ENCODE assay signal across 8 cellular contexts in the genomic region with DNA sequence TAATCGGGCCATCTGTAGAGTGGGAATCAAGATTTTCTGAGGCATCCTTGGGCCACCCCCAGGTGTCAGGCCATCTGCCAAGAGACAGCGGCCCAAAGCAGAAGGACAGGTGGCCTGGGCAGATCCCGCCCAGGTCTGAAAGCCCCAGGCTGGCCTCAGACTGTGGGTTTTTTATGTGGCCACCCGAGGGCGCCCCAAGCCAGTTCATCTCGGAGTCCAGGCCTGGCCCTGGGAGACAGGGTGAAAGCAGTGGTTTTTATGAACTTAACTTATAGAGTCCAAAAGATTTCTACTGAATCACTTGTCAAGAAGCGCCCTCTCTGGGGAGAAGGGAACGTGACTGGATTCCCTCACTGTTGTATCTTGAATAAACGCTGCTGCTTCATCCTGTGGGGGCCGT. TPM values are rescaled to one million over a fixed set of nuclear protein-coding genes. Genes with fewer than 3 reads are reported as not detected.
A peak's percentile ranks its signal among the peaks of the same experiment; 100 is the strongest.
DNase-seq lines count a peak whose midpoint lies in the region; ATAC-seq and TF ChIP-seq lines count a peak whose summit lies in the region.
"Not testable (repeated sequence)": the region's sequence is repeated elsewhere in the genome, so short reads cannot be mapped to it uniquely, and the experiment has no call there.

No MANE protein-coding gene starts in this region.

- H3K9me3 ChIP-seq in PC-9 (ENCODE audit: insufficient read depth, low read depth); colonic mucosa; psoas muscle: not testable (repeated sequence)

- not testable (repeated sequence) for H3K4me1 Mint-ChIP-seq in activated T-helper 1 cell treated with anti-CD3 and anti-CD28 coated beads, Interleukin-12 subunit alpha, Interleukin-12 subunit beta, Interleukin-2, Interleukin-4 antibody, amounts not matched to agents 30 ng/mL and 10 ng/mL and 1 ng/mL, durations not matched to agents 14 hours and 24 hours and 36 hours (ENCODE audit: low read depth)

- not testable (repeated sequence) for H3K27ac Mint-ChIP-seq in activated T-helper 1 cell treated with anti-CD3 and anti-CD28 coated beads, Interleukin-12 subunit alpha, Interleukin-12 subunit beta, Interleukin-2, Interleukin-4 antibody, amounts not matched to agents 30 ng/mL and 10 ng/mL and 1 ng/mL, durations not matched to agents 14 hours and 24 hours and 36 hours

- H3F3A ChIP-seq in PC-9 (ENCODE audit: insufficient read depth, low read depth): not testable (repeated sequence)

- not testable (repeated sequence) for H3K4me3 Mint-ChIP-seq in activated T-helper 1 cell treated with anti-CD3 and anti-CD28 coated beads, Interleukin-12 subunit alpha, Interleukin-12 subunit beta, Interleukin-2, Interleukin-4 antibody, amounts not matched to agents 30 ng/mL and 10 ng/mL and 1 ng/mL, durations not matched to agents 14 hours and 24 hours and 36 hours

- CTCF ChIA-PET in PC-9 (lab: Charles Lee): not testable (repeated sequence)

- intact Hi-C loops in PC-9 (cut with micrococcal nuclease; ENCODE audit: unreplicated experiment); activated T-helper 1 cell treated with anti-CD3 and anti-CD28 coated beads, Interleukin-12 subunit alpha, Interleukin-12 subunit beta, Interleukin-2, Interleukin-4 antibody, amounts not matched to agents 30 ng/mL and 10 ng/mL and 1 ng/mL, durations not matched to agents 14 hours and 24 hours and 36 hours (cut with micrococcal nuclease); colonic mucosa (cut with DNase I); psoas muscle (cut with DNase I): not testable (repeated sequence)

- not testable (repeated sequence) for H3K9me2 ChIP-seq in PC-9 (ENCODE audit: insufficient read depth)

- not testable (repeated sequence) for H3K4me1 ChIP-seq in PC-9 (replicated peaks; ENCODE audit: insufficient read depth); colonic mucosa; psoas muscle

- WGBS in psoas muscle, 3 donors: no CpG with 5 or more reads among the region's 10 CpGs

- H3K36me3 Mint-ChIP-seq in activated T-helper 1 cell treated with anti-CD3 and anti-CD28 coated beads, Interleukin-12 subunit alpha, Interleukin-12 subunit beta, Interleukin-2, Interleukin-4 antibody, amounts not matched to agents 30 ng/mL and 10 ng/mL and 1 ng/mL, durations not matched to agents 14 hours and 24 hours and 36 hours (ENCODE audit: low read depth): not testable (repeated sequence)

- not testable (repeated sequence) for BruUV-seq in PC-9 (replicated peaks; lab: Mats Ljungman, UMichigan)

- H3K27me3 Mint-ChIP-seq in activated T-helper 1 cell treated with anti-CD3 and anti-CD28 coated beads, Interleukin-12 subunit alpha, Interleukin-12 subunit beta, Interleukin-2, Interleukin-4 antibody, amounts not matched to agents 30 ng/mL and 10 ng/mL and 1 ng/mL, durations not matched to agents 14 hours and 24 hours and 36 hours (ENCODE audit: insufficient read depth): not testable (repeated sequence)

- not testable (repeated sequence) for H3K79me2 ChIP-seq in PC-9 (ENCODE audit: low read depth)

- H3K4me3 ChIP-seq in PC-9, colonic mucosa, psoas muscle: not testable (repeated sequence)

- not testable (repeated sequence) for H4K20me1 ChIP-seq in PC-9 (ENCODE audit: insufficient read depth)

- not testable (repeated sequence) for H3K36me3 ChIP-seq in PC-9 (ENCODE audit: low read depth); colonic mucosa; psoas muscle (ENCODE audit: insufficient read depth in 1 of 2, low read depth in 1 of 2)

- TF ChIP-seq CTCF in 22Rv1 (IDR thresholded peaks at IDR 0.05) (peak; percentile 16; the same call in 1 of the 2 replicates), PC-9 (conservative IDR thresholded peaks at IDR 0.05) (peak; percentile 52), psoas muscle (IDR thresholded peaks at IDR 0.05) (peak; percentile 13)
- TF ChIP-seq CTCF in colonic mucosa (IDR thresholded peaks at IDR 0.05): not testable (repeated sequence)

- not testable (repeated sequence) for ATAC-seq in left lobe of liver, psoas muscle

- H3K27me3 ChIP-seq in PC-9 (ENCODE audit: insufficient read depth, low read depth); colonic mucosa; psoas muscle (ENCODE audit: insufficient read depth in 3 of 3, low read length in 2 of 3): not testable (repeated sequence)

- H3K27ac ChIP-seq in 22Rv1, PC-9, colonic mucosa, psoas muscle: not testable (repeated sequence)

- POLR2A ChIA-PET in PC-9 (lab: Charles Lee; ENCODE audit: unreplicated experiment): not testable (repeated sequence)

- not testable (repeated sequence) for H3K4me2 ChIP-seq in PC-9

- H3K9me3 Mint-ChIP-seq in activated T-helper 1 cell treated with anti-CD3 and anti-CD28 coated beads, Interleukin-12 subunit alpha, Interleukin-12 subunit beta, Interleukin-2, Interleukin-4 antibody, amounts not matched to agents 30 ng/mL and 10 ng/mL and 1 ng/mL, durations not matched to agents 14 hours and 24 hours and 36 hours: not testable (repeated sequence)

- peak in 1 of 2 experiments; percentile 79 for DNase-seq in PC-9
- DNase-seq in activated CD4-positive, alpha-beta T cell treated with anti-CD3 and anti-CD28 coated beads, Interleukin-2, amount 50 U/mL, for 1 hour: peak; percentile 55
- DNase-seq in activated T-helper 1 cell treated with anti-CD3 and anti-CD28 coated beads, Interleukin-12 subunit alpha, Interleukin-12 subunit beta, Interleukin-2, Interleukin-4 antibody, amounts not matched to agents 30 ng/mL and 10 ng/mL and 1 ng/mL, durations not matched to agents 14 hours and 24 hours and 36 hours (ENCODE audit: low spot score): peak; percentile 26
- DNase-seq in colonic mucosa: peak; percentile 63
- DNase-seq in left lobe of liver (ENCODE audit: low spot score): peak; percentile 65
- DNase-seq in psoas muscle: peak; percentile 63 to 70
- peak; percentile 16 for DNase-seq in stimulated activated CD8-positive, alpha-beta memory T cell treated with anti-CD3 and anti-CD28 coated beads, Interleukin-15, amount 100 ng/mL, for 24 hours (ENCODE audit: low read depth)

- not testable (repeated sequence) for H2AFZ ChIP-seq in PC-9

- not testable (repeated sequence) for H3K9ac ChIP-seq in colonic mucosa (ENCODE audit: low read depth in 2 of 2, low read length in 2 of 2)

RNA-seq across cellular contexts. Expression of gene GGT1, which starts 47.9 kb away (rescaled TPM):
- total RNA-seq in PC-9 (2021): 7.4 and 10.2 TPM in 2 replicates
- total RNA-seq in activated T-helper 1 cell treated with anti-CD3 and anti-CD28 coated beads, Interleukin-12 subunit alpha, Interleukin-12 subunit beta, Interleukin-2, Interleukin-4 antibody, amounts not matched to agents 30 ng/mL and 10 ng/mL and 1 ng/mL, durations not matched to agents 14 hours and 24 hours and 36 hours: 52.6 and 61.0 TPM in 2 replicates
- total RNA-seq in colonic mucosa: 10 to 100 TPM; 16.8 to 50.4 TPM
- total RNA-seq in left lobe of liver: 166 TPM
- 1 to 10 TPM in 2 of 4 donors, under 1 TPM in 2; 0.71 to 2.6 (median 1.7) TPM for total RNA-seq in psoas muscle
- 1 to 10 TPM in 1 of 3 donors, under 1 TPM in 2; 0.52 to 1.3 (median 0.97) TPM for polyA plus RNA-seq in psoas muscle

RNA-seq across cellular contexts. Expression of gene LRRC75B, which starts 58.0 kb away (rescaled TPM):
- 2.2 and 4.5 TPM in 2 replicates for total RNA-seq in PC-9 (2021)
- total RNA-seq in activated T-helper 1 cell treated with anti-CD3 and anti-CD28 coated beads, Interleukin-12 subunit alpha, Interleukin-12 subunit beta, Interleukin-2, Interleukin-4 antibody, amounts not matched to agents 30 ng/mL and 10 ng/mL and 1 ng/mL, durations not matched to agents 14 hours and 24 hours and 36 hours: 2.4 and 2.8 TPM in 2 replicates
- 10 to 100 TPM in 1 of 2 donors, 1 to 10 TPM in 1; 7.9 to 10.2 TPM for total RNA-seq in colonic mucosa
- total RNA-seq in left lobe of liver: 37.7 TPM
- 1 to 10 TPM in 3 of 4 donors, under 1 TPM in 1; 0.93 to 4.1 (median 2.7) TPM for total RNA-seq in psoas muscle
- 1 to 10 TPM in 2 of 3 donors, under 1 TPM in 1; 0.99 to 3.9 (median 2.0) TPM for polyA plus RNA-seq in psoas muscle
